In the genomic region with DNA sequence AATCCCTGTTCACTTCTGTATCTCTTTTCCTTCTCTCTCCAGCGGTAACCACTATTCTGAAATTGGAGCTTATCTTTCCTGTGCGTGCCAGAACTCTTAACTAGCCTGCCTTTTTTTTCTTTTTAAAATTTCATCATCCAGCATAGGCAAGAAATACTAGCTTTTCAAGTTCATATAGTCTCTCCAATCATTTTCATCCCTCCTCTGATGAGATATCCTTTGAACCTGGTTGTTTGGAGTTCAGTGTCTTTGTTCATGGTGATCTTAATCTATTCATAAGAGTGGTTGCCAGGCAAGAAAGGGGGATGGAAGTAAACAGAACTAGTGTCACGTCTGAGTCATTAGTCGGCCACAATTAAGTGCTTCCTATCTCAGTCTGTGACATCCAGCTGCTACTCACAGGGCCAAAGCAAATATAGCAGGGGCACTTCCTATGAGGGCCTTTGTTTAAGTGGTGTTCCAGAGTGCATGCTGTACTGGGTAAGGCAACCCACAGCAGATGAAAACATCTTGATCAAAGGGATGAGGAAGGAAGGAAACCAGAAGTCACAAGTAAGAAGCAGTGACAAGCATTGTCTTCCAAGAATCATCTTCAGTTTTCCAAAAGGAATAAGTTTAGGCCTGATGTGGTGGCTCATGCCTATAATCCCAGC, we compare ENCODE assay signal across 9 cellular contexts. TPM values are rescaled to one million over a fixed set of nuclear protein-coding genes. Genes with fewer than 3 reads are reported as not detected.
DNase-seq lines count a peak whose midpoint lies in the region; ATAC-seq and TF ChIP-seq lines count a peak whose summit lies in the region.
"Had no signal": no experiment of that assay in that cellular context is flagged by ENCODE, and none has a peak within 500 bp of the region (broad histone marks: within the 10 kb centered on the region; RNA-seq: fewer than 3 reads in every experiment).

No MANE protein-coding gene starts in this region.

- H3K36me3 Mint-ChIP-seq in Caco-2 (ENCODE audit: insufficient read depth, unreplicated experiment), result peaks cover 8% of the 10 kb centered on the region

- no peaks in the 10 kb centered on the region for H3K27me3 ChIP-seq in Caco-2 (replicated peaks; ENCODE audit: control insufficient read depth, insufficient read depth, low read length)
- no peaks in the 10 kb centered on the region for H3K27me3 ChIP-seq in brain microvascular endothelial cell (replicated peaks)
- H3K27me3 ChIP-seq in mesendoderm (ENCODE audit: insufficient read depth, low read length, poor library complexity), result no peaks in the 10 kb centered on the region
- H3K27me3 ChIP-seq in ascending aorta, result no peaks in the 10 kb centered on the region

- peak; percentile 80 to 82 for DNase-seq in Caco-2
- DNase-seq in HT1080 (ENCODE audit: low read depth), result peak; percentile 88
- peak; percentile 88 for DNase-seq in OCI-M1 (lab: John Stamatoyannopoulos, UW)
- peak; percentile 74 for DNase-seq in brain microvascular endothelial cell
- peak; percentile 95 for DNase-seq in mesendoderm
- DNase-seq in cerebellar cortex (ENCODE audit: low spot score), result no peak
- no peak for DNase-seq in ascending aorta (ENCODE audit: low spot score in 2 of 2)

- H3K27me3 Mint-ChIP-seq in Caco-2 (ENCODE audit: insufficient read depth, unreplicated experiment), result no peaks in the 10 kb centered on the region

- H3K79me2 ChIP-seq in mesendoderm (ENCODE audit: control insufficient read depth, insufficient read depth, low read length), result no peaks in the 10 kb centered on the region

- CTCF ChIA-PET in Caco-2 (lab: Charles Lee), result interaction anchor here (1.1 to 1.2 kb wide), 2 partner anchors 23 to 26 kb away, joined by 4 to 11 read pairs; no protein-coding TSS in a partner anchor

- intact Hi-C loops in Caco-2 (cut with micrococcal nuclease; ENCODE audit: unreplicated experiment) (loop anchor here (1.0 kb wide), 2 partner anchors 23 to 159 kb away; no protein-coding TSS in a partner anchor), ascending aorta (cut with DNase I) (no loop called here)

- H3K27ac ChIP-seq in brain microvascular endothelial cell (peak overlapping the region; percentile 40), mesendoderm (ENCODE audit: low read depth, low read length) (no peak overlapping the region), ascending aorta (no peak overlapping the region)
- H3K27ac ChIP-seq: SK-N-MC had no signal

- peaks cover 10% of the 10 kb centered on the region for H3K4me1 Mint-ChIP-seq in Caco-2 (ENCODE audit: low read depth, unreplicated experiment)

- H4K5ac ChIP-seq in mesendoderm (ENCODE audit: low read length), result no peak overlapping the region

- H3K23ac ChIP-seq in mesendoderm (ENCODE audit: low read length), result no peak overlapping the region

- ATAC-seq in GM19035 (IDR thresholded peaks at IDR 0.05; ENCODE audit: unreplicated experiment), result peak; percentile 62

- no peaks in the 10 kb centered on the region for H3K9me3 Mint-ChIP-seq in Caco-2 (ENCODE audit: unreplicated experiment)

- peaks cover 7% of the 10 kb centered on the region for H3K4me1 ChIP-seq in Caco-2
- H3K4me1 ChIP-seq in mesendoderm (ENCODE audit: control insufficient read depth, low read depth, low read length), result no peaks in the 10 kb centered on the region
- H3K4me1 ChIP-seq in ascending aorta, result no peaks in the 10 kb centered on the region

- no peak overlapping the region for H2BK120ac ChIP-seq in mesendoderm (ENCODE audit: low read depth, low read length)

- BruUV-seq in Caco-2 (replicated peaks; lab: Mats Ljungman, UMichigan), result no TSS peak

- no peaks in the 10 kb centered on the region for H3K79me1 ChIP-seq in mesendoderm (ENCODE audit: low read length)

- no peaks in the 10 kb centered on the region for H3K9me3 ChIP-seq in Caco-2
- no peaks in the 10 kb centered on the region for H3K9me3 ChIP-seq in ascending aorta

- H3K56ac ChIP-seq in mesendoderm (ENCODE audit: low read length), result no peak overlapping the region

- POLR2A ChIA-PET in Caco-2 (lab: Charles Lee), result interaction anchor here (0.6 to 1.0 kb wide), 2 partner anchors 23 to 62 kb away, joined by 5 read pairs; no protein-coding TSS in a partner anchor

- WGBS in mesendoderm (ENCODE audit: extremely low coverage, insufficient coverage, low lambda C conversion rate), result no CpG with 5 or more reads among the region's 4 CpGs

- H3K4me2 ChIP-seq in mesendoderm (ENCODE audit: low read length), result no peak overlapping the region

- no peak overlapping the region for H3K9ac ChIP-seq in mesendoderm (ENCODE audit: low read length)

- H2AK5ac ChIP-seq in mesendoderm (ENCODE audit: low read length), result no peak overlapping the region

- no peak overlapping the region for H3K18ac ChIP-seq in mesendoderm (ENCODE audit: low read length)

- H4K8ac ChIP-seq in mesendoderm (ENCODE audit: low read depth, low read length), result no peak overlapping the region

- TF ChIP-seq CTCF in Caco-2 (IDR thresholded peaks at IDR 0.05; ENCODE audit: insufficient read depth in 1 of 2, low read depth in 1 of 2, low read length in 1 of 2, severe bottlenecking in 1 of 2, unreplicated experiment in 1 of 2) (no peak), brain microvascular endothelial cell (IDR thresholded peaks at IDR 0.05; ENCODE audit: low read depth, low read length, missing control alignments) (no peak), ascending aorta (IDR thresholded peaks at IDR 0.05) (no peak)

- peak overlapping the region; percentile 50 for H3K4me3 Mint-ChIP-seq in Caco-2 (ENCODE audit: unreplicated experiment)

- H3K4ac ChIP-seq in mesendoderm (ENCODE audit: low read depth, low read length), result no peak overlapping the region

- no peak overlapping the region for H2BK5ac ChIP-seq in mesendoderm (ENCODE audit: low read length)

- H3K27ac Mint-ChIP-seq in Caco-2 (ENCODE audit: unreplicated experiment), result peak overlapping the region; percentile 91

- in situ Hi-C loops in brain microvascular endothelial cell (cut with HindIII; ENCODE audit: low pct_ligation_motif_present, low sequenced_read_pairs), result no loop called here

- H3K36me3 ChIP-seq in Caco-2 (ENCODE audit: control insufficient read depth, insufficient read depth, low read length), result no peaks in the 10 kb centered on the region
- H3K36me3 ChIP-seq in brain microvascular endothelial cell (replicated peaks), result no peaks in the 10 kb centered on the region
- H3K36me3 ChIP-seq in mesendoderm (ENCODE audit: control insufficient read depth, insufficient read depth, low read length), result no peaks in the 10 kb centered on the region
- H3K36me3 ChIP-seq in ascending aorta, result no peaks in the 10 kb centered on the region

- H2BK15ac ChIP-seq in mesendoderm (replicated peaks; ENCODE audit: low read depth), result no peak overlapping the region

- no peak overlapping the region for H3K4me3 ChIP-seq in Caco-2 (ENCODE audit: low read depth, low read length)
- no peak overlapping the region for H3K4me3 ChIP-seq in brain microvascular endothelial cell (ENCODE audit: low read depth, low read length)
- no peak overlapping the region for H3K4me3 ChIP-seq in mesendoderm (ENCODE audit: low read length)
- no peak overlapping the region for H3K4me3 ChIP-seq in ascending aorta
- H3K4me3 ChIP-seq: SK-N-MC had no signal

RNA-seq across cellular contexts. Expression of gene XIAP, which starts 56.4 kb away (rescaled TPM):
- total RNA-seq in Caco-2 (2022) (21.3 and 25.9 TPM in 2 replicates), ascending aorta (22.9 TPM)
- 28.4 and 28.8 TPM in 2 replicates for total RNA-seq in HT1080 (2014; rRNA removed; shearing (Covaris generic))
- 16.7 and 23.8 TPM in 2 replicates for polyA plus RNA-seq in HT1080 (2015; cell fraction: cytosol; rRNA removed)
- 20.4 and 22.0 TPM in 2 replicates for polyA plus RNA-seq in HT1080 (2015; cell fraction: nucleus; rRNA removed)
- 19.6 TPM for polyA plus RNA-seq in mesendoderm (2013, experiment 1 of 2)
- polyA plus RNA-seq in mesendoderm (2013, experiment 2 of 2), result 22.1 TPM

Comparison
In these comparisons a context has a peak if more than half of its experiments do, and no peak if none do; other contexts are left out.
1. DNase-seq: peak in Caco-2 (2 of 2), HT1080 (single experiment), OCI-M1 (single experiment), brain microvascular endothelial cell (single experiment) and mesendoderm (single experiment); none in cerebellar cortex (single experiment) and ascending aorta (0 of 2).